Comparison of ENCODE assay signal across 26 cellular contexts in the genomic region with DNA sequence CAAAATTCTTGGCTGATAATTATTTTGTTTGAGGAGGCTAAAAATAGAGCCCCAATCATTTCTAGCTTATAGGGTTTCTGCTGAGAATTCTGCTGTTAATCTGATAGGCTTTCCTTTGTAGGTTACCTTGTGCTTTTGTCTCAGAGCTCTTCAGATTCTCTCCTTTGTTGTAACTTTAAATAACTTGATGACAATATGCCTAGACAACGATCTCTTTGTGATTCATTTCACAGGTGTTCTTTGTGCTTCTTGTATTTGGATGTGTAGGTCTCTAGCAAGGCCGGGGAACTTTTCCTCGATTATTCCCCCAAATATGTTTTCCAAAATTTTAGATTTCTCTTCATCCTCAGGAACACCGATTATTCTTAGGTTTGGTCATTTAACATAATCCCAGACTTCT.
"Had no signal": no experiment of that assay in that cellular context is flagged by ENCODE, and none has a peak within 500 bp of the region (broad histone marks: within the 10 kb centered on the region; RNA-seq: fewer than 3 reads in every experiment).

No MANE protein-coding gene starts in this region.

- H3K4me3 Mint-ChIP-seq: natural killer cell; nephron; neural progenitor cell; stimulated activated effector memory CD8-positive, alpha-beta T cell treated with anti-CD3 and anti-CD28 coated beads, Interleukin-12 subunit alpha, Interleukin-12 subunit beta, amount 100 ng/mL, for 72 hours; stimulated activated naive B cell treated with anti-CD40 and anti-IgM and Interleukin-4, amounts not matched to agents 10 μg/mL and 1 μg/mL and 100 μg/mL, for 72 hours; stimulated activated naive CD8-positive, alpha-beta T cell treated with anti-CD3 and anti-CD28 coated beads, Interleukin-15, Interleukin-2, amounts not matched to agents 100 ng/mL and 50 ng/mL, for 24 hours had no signal

- H3K79me2 ChIP-seq: parathyroid adenoma had no signal

- H3K27me3 ChIP-seq: neural progenitor cell, ovary, right lobe of liver, sigmoid colon, stomach, thyroid gland, tibial nerve, upper lobe of left lung, vagina had no signal

- H3K4me1 ChIP-seq: parathyroid adenoma, prostate gland, sigmoid colon, thyroid gland, tibial nerve, upper lobe of left lung, vagina had no signal

- H3K4me1 Mint-ChIP-seq: natural killer cell; nephron; stimulated activated effector memory CD8-positive, alpha-beta T cell treated with anti-CD3 and anti-CD28 coated beads, Interleukin-12 subunit alpha, Interleukin-12 subunit beta, amount 100 ng/mL, for 72 hours had no signal

- H3K9ac ChIP-seq: neural progenitor cell, parathyroid adenoma had no signal

- H3K27ac ChIP-seq: neural progenitor cell, ovary, parathyroid adenoma, prostate gland, right lobe of liver, sigmoid colon, stomach, thoracic aorta, thyroid gland, tibial nerve, upper lobe of left lung, vagina had no signal

- H3K9me3 ChIP-seq: ovary, prostate gland, right lobe of liver, sigmoid colon, stomach, thoracic aorta, thyroid gland, upper lobe of left lung, vagina had no signal

- H3K27ac Mint-ChIP-seq: natural killer cell; nephron; neural progenitor cell; stimulated activated effector memory CD8-positive, alpha-beta T cell treated with anti-CD3 and anti-CD28 coated beads, Interleukin-12 subunit alpha, Interleukin-12 subunit beta, amount 100 ng/mL, for 72 hours; stimulated activated naive CD8-positive, alpha-beta T cell treated with anti-CD3 and anti-CD28 coated beads, Interleukin-15, Interleukin-2, amounts not matched to agents 100 ng/mL and 50 ng/mL, for 24 hours had no signal

- ATAC-seq: natural killer cell; right cardiac atrium; right lobe of liver; stimulated activated effector memory CD8-positive, alpha-beta T cell treated with anti-CD3 and anti-CD28 coated beads, Interleukin-12 subunit alpha, Interleukin-12 subunit beta, amount 100 ng/mL, for 72 hours; stimulated activated naive B cell treated with anti-CD40 and anti-IgM and Interleukin-4, amounts not matched to agents 10 μg/mL and 1 μg/mL and 100 μg/mL, for 72 hours had no signal

- H3K36me3 ChIP-seq: neural progenitor cell, ovary, prostate gland, right lobe of liver, sigmoid colon, stomach, thoracic aorta, thyroid gland, tibial nerve, upper lobe of left lung, vagina had no signal

- H3K27me3 Mint-ChIP-seq: stimulated activated naive B cell treated with anti-CD40 and anti-IgM and Interleukin-4, amounts not matched to agents 10 μg/mL and 1 μg/mL and 100 μg/mL, for 72 hours; stimulated activated naive CD8-positive, alpha-beta T cell treated with anti-CD3 and anti-CD28 coated beads, Interleukin-15, Interleukin-2, amounts not matched to agents 100 ng/mL and 50 ng/mL, for 24 hours had no signal

- H3K4me3 ChIP-seq: neural progenitor cell, ovary, prostate gland, right lobe of liver, sigmoid colon, stomach, thoracic aorta, thyroid gland, tibial nerve, upper lobe of left lung, vagina had no signal

- H3K36me3 Mint-ChIP-seq: natural killer cell; neural progenitor cell; stimulated activated effector memory CD8-positive, alpha-beta T cell treated with anti-CD3 and anti-CD28 coated beads, Interleukin-12 subunit alpha, Interleukin-12 subunit beta, amount 100 ng/mL, for 72 hours had no signal

- H3K9me3 Mint-ChIP-seq: natural killer cell; stimulated activated effector memory CD8-positive, alpha-beta T cell treated with anti-CD3 and anti-CD28 coated beads, Interleukin-12 subunit alpha, Interleukin-12 subunit beta, amount 100 ng/mL, for 72 hours; stimulated activated naive CD8-positive, alpha-beta T cell treated with anti-CD3 and anti-CD28 coated beads, Interleukin-15, Interleukin-2, amounts not matched to agents 100 ng/mL and 50 ng/mL, for 24 hours had no signal

- H2AFZ ChIP-seq: neural progenitor cell, parathyroid adenoma had no signal

- H3K4me2 ChIP-seq: neural progenitor cell had no signal

- DNase-seq: natural killer cell; occipital lobe; ovary; retina; right cardiac atrium; right lobe of liver; sigmoid colon; small intestine; stimulated activated CD4-positive, alpha-beta T cell treated with anti-CD3 and anti-CD28 coated beads, Interleukin-15, amount 100 ng/mL, for 24 hours; stimulated activated CD4-positive, alpha-beta T cell treated with anti-CD3 and anti-CD28 coated beads, Interleukin-2, amount 100 ng/mL, for 24 hours; stimulated activated CD4-positive, alpha-beta T cell treated with anti-CD3 and anti-CD28 coated beads, Interleukin-2, amount 100 ng/mL, for 48 hours; stimulated activated CD4-positive, alpha-beta T cell treated with anti-CD3 and anti-CD28 coated beads, Interleukin-4, amount 100 ng/mL, for 24 hours; stimulated activated naive B cell treated with anti-CD40 and anti-IgM and Interleukin-4, amounts not matched to agents 10 μg/mL and 1 μg/mL and 100 μg/mL, for 72 hours; stimulated activated naive CD4-positive, alpha-beta T cell treated with Interleukin-2 at 50 U/mL for 16 hours; stomach; thyroid gland; upper lobe of left lung had no signal
